ENCODE assay signal across 1 cellular context in the genomic region with DNA sequence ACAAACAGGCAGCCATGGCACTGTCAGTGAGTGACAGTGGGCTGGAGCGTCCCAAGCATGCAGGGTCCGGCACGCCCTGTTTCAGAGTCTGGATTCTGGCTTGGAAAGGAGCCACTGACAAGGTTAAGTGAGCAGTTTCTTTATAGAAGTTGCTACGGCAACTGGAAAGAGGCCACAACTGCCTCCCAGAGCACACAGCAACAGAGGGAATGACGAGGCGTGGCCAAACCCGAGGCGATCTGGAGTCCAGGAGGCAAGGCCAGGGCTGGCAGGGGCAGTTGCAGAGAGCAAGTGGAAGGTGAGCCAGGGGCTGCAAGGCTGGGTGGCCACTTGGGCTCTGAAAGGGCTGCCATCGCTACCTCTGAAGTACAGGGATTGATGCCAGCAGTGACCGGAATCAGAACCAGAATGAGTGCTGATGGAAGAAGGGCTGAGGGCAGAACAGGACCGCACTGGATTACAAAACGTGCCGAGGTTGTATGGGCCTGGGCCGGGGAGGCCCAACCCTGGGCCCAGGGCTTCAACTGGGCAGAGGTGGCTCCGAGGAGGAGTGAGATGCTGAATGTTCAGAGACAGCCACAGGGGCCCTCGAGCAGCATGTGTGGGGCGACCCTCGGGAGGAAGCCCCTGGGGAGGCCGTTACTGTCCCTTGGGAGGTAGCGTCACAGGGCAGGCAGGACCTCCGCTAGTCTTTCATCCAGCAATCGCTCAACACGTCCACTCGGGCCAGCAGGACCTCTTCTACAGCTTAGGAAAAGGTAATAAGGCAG.
TF ChIP-seq lines count a peak whose summit lies in the region.

No MANE protein-coding gene starts in this region.

TF ChIP-seq in K562, 482 proteins besides CTCF, POLR2A, EP300 and RAD21:
- TF ChIP-seq RFX1 (IDR thresholded peaks at IDR 0.05): peak; percentile 63; the same call in 1 of the 2 replicates
- no peak for TF ChIP-seq EWSR1 (IDR thresholded peaks at IDR 0.05; ENCODE audit: borderline replicate concordance, low read depth, partially characterized antibody)
- 0 out of 2 replicates have a peak, but pooled peaks have one; percentile 32 for TF ChIP-seq POLR2G (IDR thresholded peaks at IDR 0.05; ENCODE audit: low read depth, low read length)
